Comparison of ENCODE assay signal across 9 cellular contexts in genomic region chr3:138945646-138946553, GRCh38. TPM values are rescaled to one million over a fixed set of nuclear protein-coding genes. Genes with fewer than 3 reads are reported as not detected.
A peak's percentile ranks its signal among the peaks of the same experiment; 100 is the strongest.
DNase-seq lines count a peak whose midpoint lies in the region; ATAC-seq and TF ChIP-seq lines count a peak whose summit lies in the region.
"Had no signal": no experiment of that assay in that cellular context is flagged by ENCODE, and none has a peak within 500 bp of the region (broad histone marks: within the 10 kb centered on the region; RNA-seq: fewer than 3 reads in every experiment).

No MANE protein-coding gene starts in this region.

- intact Hi-C loops in psoas muscle (cut with DNase I), result no loop called here

- peak overlapping the region; percentile 46 for H3K4me3 ChIP-seq in AG09309 (ENCODE audit: control insufficient read depth, low read depth, low read length)
- peak overlapping the region; percentile 75 for H3K4me3 ChIP-seq in GM23248
- H3K4me3 ChIP-seq in psoas muscle, result peak overlapping the region; percentile 72

- peak overlapping the region; percentile 80 for H2AFZ ChIP-seq in GM23248

- no peaks in the 10 kb centered on the region for H3K9me3 ChIP-seq in GM23248 (ENCODE audit: low read depth)
- no peaks in the 10 kb centered on the region for H3K9me3 ChIP-seq in psoas muscle

- DNase-seq in AG09309 (ENCODE audit: low read depth) (no peak), GM23248 (peak; percentile 80), glomerular visceral epithelial cell (ENCODE audit: extremely low spot score) (peak; percentile 40), psoas muscle (peak in 1 of 2 donors; percentile 72)

- no peaks in the 10 kb centered on the region for H3K79me2 ChIP-seq in GM23248 (ENCODE audit: insufficient read depth)

- H3K27ac ChIP-seq in GM23248, result peak overlapping the region; percentile 32; the same call in 1 of the 2 replicates
- H3K27ac ChIP-seq in VCaP, result peak overlapping the region; percentile 56
- H3K27ac ChIP-seq in psoas muscle, result no peak overlapping the region

- WGBS in GM23248 (ENCODE audit: low coverage in 1 of 2, low lambda C conversion rate in 2 of 2, missing lambda C conversion rate in 2 of 2), 2 experiments, result 1 to 3% methylated on average over 67 to 71 of the region's 114 CpGs
- WGBS in psoas muscle, 3 donors, result 1 to 2% (median 2%) methylated on average over 63 to 114 of the region's 114 CpGs

- no peaks in the 10 kb centered on the region for H4K20me1 ChIP-seq in GM23248 (ENCODE audit: insufficient read depth)

- TF ChIP-seq CTCF in AG09309 (IDR thresholded peaks at IDR 0.05; ENCODE audit: control insufficient read depth, insufficient read depth, low read depth, low read length, missing control alignments) (peak; percentile 21), VCaP (conservative IDR thresholded peaks at IDR 0.05) (peak; percentile 76), psoas muscle (IDR thresholded peaks at IDR 0.05) (peak; percentile 39)

- no peaks in the 10 kb centered on the region for H3K9me2 ChIP-seq in GM23248 (ENCODE audit: insufficient read depth)

- peak overlapping the region; percentile 70 for H3K4me2 ChIP-seq in GM23248 (ENCODE audit: unreplicated experiment)

- peak overlapping the region; percentile 67 for H3K9ac ChIP-seq in GM23248

- no peaks in the 10 kb centered on the region for H3K36me3 ChIP-seq in GM23248 (ENCODE audit: low read depth)
- no peaks in the 10 kb centered on the region for H3K36me3 ChIP-seq in psoas muscle (ENCODE audit: insufficient read depth in 1 of 2, low read depth in 1 of 2)

- in situ Hi-C loops in GM23248 (cut with MboI), result no loop called here

- H3K4me1 ChIP-seq in GM23248 (ENCODE audit: insufficient read depth) (no peaks in the 10 kb centered on the region), psoas muscle (peaks cover 17% of the 10 kb centered on the region)

- peak; percentile 60 to 82 (median 79) for ATAC-seq in psoas muscle
- no peak for ATAC-seq in GM21423 (IDR thresholded peaks at IDR 0.05; ENCODE audit: unreplicated experiment)
- no peak for ATAC-seq in GM18907 (IDR thresholded peaks at IDR 0.05; ENCODE audit: unreplicated experiment)
- no peak for ATAC-seq in HG02970 (IDR thresholded peaks at IDR 0.05; ENCODE audit: low FRiP score, unreplicated experiment)

- H3F3A ChIP-seq in GM23248 (ENCODE audit: insufficient read depth), result peaks cover 6% of the 10 kb centered on the region

- peaks cover 15% of the 10 kb centered on the region; the same call in 1 of the 2 replicates for H3K27me3 ChIP-seq in GM23248 (replicated peaks; ENCODE audit: insufficient read depth)
- H3K27me3 ChIP-seq in psoas muscle (ENCODE audit: insufficient read depth in 3 of 3, low read length in 2 of 3), result peaks cover 0 to 99% (median 47%) of the 10 kb centered on the region in 3 donors

RNA-seq across cellular contexts. Expression of gene FOXL2, which starts 1.0 kb away (rescaled TPM):
- 3.6 and 3.7 TPM in 2 replicates for total RNA-seq in GM23248 (2014; rRNA removed; shearing (Covaris generic))
- 0.71 and 0.85 TPM in 2 replicates for polyA plus RNA-seq in GM23248 (2016; fragmentation: Nextera tagmentation; extraction: Ambion mirVana)
- under 1 TPM in 2 of 4 donors, not detected in 2; 0.38 to 0.39 TPM for total RNA-seq in psoas muscle
- polyA plus RNA-seq in psoas muscle, result under 1 TPM in 2 of 3 donors, not detected in 1; 0.01 to 0.05 TPM
- total RNA-seq: lung microvascular endothelial cell had no signal

RNA-seq across cellular contexts. Expression of gene FOXL2NB, which starts 1.1 kb away (rescaled TPM):
- total RNA-seq in GM23248 (2014; rRNA removed; shearing (Covaris generic)), result 0.54 and 2.5 TPM in 2 replicates
- polyA plus RNA-seq in GM23248 (2016; fragmentation: Nextera tagmentation; extraction: Ambion mirVana) (1.2 and 1.5 TPM in 2 replicates), psoas muscle (under 1 TPM in 1 of 3 donors, not detected in 2; 0.06 TPM)
- under 1 TPM in 1 of 4 donors, not detected in 3; 0.14 TPM for total RNA-seq in psoas muscle
- total RNA-seq: lung microvascular endothelial cell had no signal

Comparison
In these comparisons a context has a peak if more than half of its experiments do, and no peak if none do; other contexts are left out.
1. CTCF ChIP-seq: peak in every context shown above with its lines; median percentile 76 in VCaP; 39 in psoas muscle; 21 in AG09309.
2. ATAC-seq: peak in psoas muscle (4 of 4); none in GM21423 (single experiment), GM18907 (single experiment) and HG02970 (single experiment).
3. Peak in every context shown above with its lines, with median percentiles within 50 percentile points of each other: H3K4me3 ChIP-seq.